In the genomic region with DNA sequence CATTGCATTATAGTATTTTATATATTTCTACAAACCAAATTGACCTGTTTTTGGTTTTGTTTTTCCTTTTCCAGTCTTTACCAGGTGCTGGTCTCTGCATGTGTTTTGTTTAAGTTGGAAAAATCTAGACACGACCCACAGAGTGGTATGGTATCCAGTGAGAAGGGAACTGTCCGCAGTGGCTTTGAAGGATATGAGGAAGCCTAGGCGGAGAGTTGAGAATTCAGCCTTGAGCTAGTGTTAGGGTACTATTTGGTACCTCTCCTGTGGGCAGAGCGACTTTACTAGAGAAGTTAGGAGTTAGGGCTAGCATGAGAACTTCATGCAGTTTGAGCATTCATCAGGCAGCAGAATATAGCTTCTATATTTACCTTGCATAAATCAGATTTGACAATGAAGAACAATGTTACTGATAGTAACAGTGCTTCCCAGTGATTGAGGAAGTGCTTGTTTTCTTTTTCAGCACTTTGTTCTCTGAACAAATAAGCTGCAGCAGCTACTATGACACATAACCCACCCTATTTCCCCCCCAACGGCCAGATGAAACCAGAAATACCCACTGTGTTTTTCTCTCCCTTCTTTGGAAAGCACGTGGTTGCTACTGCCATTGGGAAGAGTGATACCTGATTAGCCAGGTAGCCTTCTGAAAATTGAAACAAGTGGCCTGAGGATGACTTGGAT, we compare ENCODE assay signal across 14 cellular contexts. TPM values are rescaled to one million over a fixed set of nuclear protein-coding genes. Genes with fewer than 3 reads are reported as not detected.
DNase-seq lines count a peak whose midpoint lies in the region; ATAC-seq lines count a peak whose summit lies in the region.
"Had no signal": no experiment of that assay in that cellular context is flagged by ENCODE, and none has a peak within 500 bp of the region (broad histone marks: within the 10 kb centered on the region; RNA-seq: fewer than 3 reads in every experiment).

No MANE protein-coding gene starts in this region.

- peaks cover 9 to 34% of the 10 kb centered on the region in 2 donors for H3K4me1 ChIP-seq in naive thymus-derived CD4-positive, alpha-beta T cell (ENCODE audit: control insufficient read depth in 2 of 2, insufficient read depth in 2 of 2, low read length in 2 of 2)
- H3K4me1 ChIP-seq: parathyroid adenoma had no signal

- peaks cover 41% of the 10 kb centered on the region for H3K4me1 Mint-ChIP-seq in T-helper 1 cell treated with Interleukin-12 subunit alpha and Interleukin-12 subunit beta and Interleukin-4 antibody, amounts not matched to agents 30 μg/mL and 1 μg/mL, for 36 hours (ENCODE audit: low read depth)
- H3K4me1 Mint-ChIP-seq in activated T-helper 2 cell treated with anti-CD3 and anti-CD28 coated beads, Interferon-gamma antibody, Interleukin-2, Interleukin-4, amounts not matched to agents 10 μg/mL and 5 μg/mL and 100 μg/mL, durations not matched to agents 14 hours and 24 hours and 36 hours (ENCODE audit: low read depth) = peaks cover 35% of the 10 kb centered on the region
- H3K4me1 Mint-ChIP-seq in naive thymus-derived CD4-positive, alpha-beta T cell = peaks cover 9 to 82% (median 64%) of the 10 kb centered on the region in 7 donors

- no peak overlapping the region for H3K27ac ChIP-seq in naive thymus-derived CD4-positive, alpha-beta T cell (ENCODE audit: low read depth, low read length)
- no peak overlapping the region for H3K27ac ChIP-seq in substantia nigra (ENCODE audit: low read depth, low read length, poor library complexity, severe bottlenecking)
- H3K27ac ChIP-seq: dorsolateral prefrontal cortex, gastroesophageal sphincter, GM23248, parathyroid adenoma had no signal

- DNase-seq in T-helper 1 cell = no peak
- DNase-seq in NCI-H1417 (lab: John Stamatoyannopoulos, UW) = peak; percentile 16 to 86 (median 66)
- DNase-seq in activated T-helper 2 cell treated with anti-CD3 and anti-CD28 coated beads, Interferon-gamma antibody, Interleukin-2, Interleukin-4, amounts not matched to agents 10 μg/mL and 5 μg/mL and 100 μg/mL, durations not matched to agents 14 hours and 24 hours and 36 hours (ENCODE audit: low spot score) = no peak
- peak in 5 of 9 donors; percentile 24 to 39 (median 29) for DNase-seq in naive thymus-derived CD4-positive, alpha-beta T cell
- no peak for DNase-seq in amygdala (lab: John Stamatoyannopoulos, UW)
- DNase-seq in NCI-H1048 (lab: John Stamatoyannopoulos, UW) = no peak
- no peak for DNase-seq in substantia nigra (lab: John Stamatoyannopoulos, UW)
- DNase-seq: DMS 273 treated with DMSO at 0.1 percent for 48 hours, dorsolateral prefrontal cortex, NCI-H1436 treated with DMSO at 0.1 percent for 48 hours had no signal

- CTCF ChIA-PET in naive thymus-derived CD4-positive, alpha-beta T cell (lab: Charles Lee) = interaction anchor here (0.6 to 1.9 kb wide), 5 partner anchors 11 to 169 kb away, joined by 3 to 5 read pairs (median 4); a partner anchor contains a TSS

- POLR2A ChIA-PET in naive thymus-derived CD4-positive, alpha-beta T cell (lab: Charles Lee) = interaction anchor here (0.6 to 3.8 kb wide), 8 partner anchors 11 to 234 kb away, joined by 3 to 22 read pairs (median 4); a partner anchor contains a TSS

- peaks cover 0 to 23% (median 0%) of the 10 kb centered on the region in 3 experiments for H3K36me3 ChIP-seq in naive thymus-derived CD4-positive, alpha-beta T cell (ENCODE audit: control insufficient read depth in 2 of 3, insufficient read depth in 3 of 3, low read length in 3 of 3)

- H3K4me3 Mint-ChIP-seq in T-helper 1 cell treated with Interleukin-12 subunit alpha and Interleukin-12 subunit beta and Interleukin-4 antibody, amounts not matched to agents 30 μg/mL and 1 μg/mL, for 36 hours = no peak overlapping the region
- H3K4me3 Mint-ChIP-seq in activated T-helper 2 cell treated with anti-CD3 and anti-CD28 coated beads, Interferon-gamma antibody, Interleukin-2, Interleukin-4, amounts not matched to agents 10 μg/mL and 5 μg/mL and 100 μg/mL, durations not matched to agents 14 hours and 24 hours and 36 hours (ENCODE audit: low read depth) = no peak overlapping the region
- peak overlapping the region; percentile 26 to 67 (median 48) for H3K4me3 Mint-ChIP-seq in naive thymus-derived CD4-positive, alpha-beta T cell

- H3K4me3 ChIP-seq in naive thymus-derived CD4-positive, alpha-beta T cell (ENCODE audit: low read length) = no peak overlapping the region
- H3K4me3 ChIP-seq: dorsolateral prefrontal cortex, gastroesophageal sphincter, GM23248 had no signal

- no peaks in the 10 kb centered on the region for H3K9me3 ChIP-seq in naive thymus-derived CD4-positive, alpha-beta T cell (ENCODE audit: control insufficient read depth in 2 of 3, low read length in 3 of 3)
- H3K9me3 ChIP-seq: gastroesophageal sphincter had no signal

- peaks cover 52% of the 10 kb centered on the region for H3K36me3 Mint-ChIP-seq in T-helper 1 cell treated with Interleukin-12 subunit alpha and Interleukin-12 subunit beta and Interleukin-4 antibody, amounts not matched to agents 30 μg/mL and 1 μg/mL, for 36 hours (ENCODE audit: low read depth)
- peaks cover 70% of the 10 kb centered on the region for H3K36me3 Mint-ChIP-seq in activated T-helper 2 cell treated with anti-CD3 and anti-CD28 coated beads, Interferon-gamma antibody, Interleukin-2, Interleukin-4, amounts not matched to agents 10 μg/mL and 5 μg/mL and 100 μg/mL, durations not matched to agents 14 hours and 24 hours and 36 hours (ENCODE audit: low read depth)
- peaks cover 13 to 39% (median 24%) of the 10 kb centered on the region in 5 donors for H3K36me3 Mint-ChIP-seq in naive thymus-derived CD4-positive, alpha-beta T cell

- ATAC-seq in naive thymus-derived CD4-positive, alpha-beta T cell = peak; percentile 60
- ATAC-seq: gastroesophageal sphincter had no signal

- H3K27ac Mint-ChIP-seq in T-helper 1 cell treated with Interleukin-12 subunit alpha and Interleukin-12 subunit beta and Interleukin-4 antibody, amounts not matched to agents 30 μg/mL and 1 μg/mL, for 36 hours = peak overlapping the region; percentile 6
- H3K27ac Mint-ChIP-seq in activated T-helper 2 cell treated with anti-CD3 and anti-CD28 coated beads, Interferon-gamma antibody, Interleukin-2, Interleukin-4, amounts not matched to agents 10 μg/mL and 5 μg/mL and 100 μg/mL, durations not matched to agents 14 hours and 24 hours and 36 hours = peak overlapping the region; percentile 18
- H3K27ac Mint-ChIP-seq in naive thymus-derived CD4-positive, alpha-beta T cell = peak overlapping the region in 8 of 9 donors; percentile 27 to 86 (median 69)

- H3K27me3 ChIP-seq in naive thymus-derived CD4-positive, alpha-beta T cell (ENCODE audit: control insufficient read depth in 2 of 2, insufficient read depth in 2 of 2, low read length in 2 of 2) = no peaks in the 10 kb centered on the region
- H3K27me3 ChIP-seq: dorsolateral prefrontal cortex, gastroesophageal sphincter had no signal

- no peaks in the 10 kb centered on the region for H3K27me3 Mint-ChIP-seq in T-helper 1 cell treated with Interleukin-12 subunit alpha and Interleukin-12 subunit beta and Interleukin-4 antibody, amounts not matched to agents 30 μg/mL and 1 μg/mL, for 36 hours (ENCODE audit: low read depth)
- no peaks in the 10 kb centered on the region for H3K27me3 Mint-ChIP-seq in activated T-helper 2 cell treated with anti-CD3 and anti-CD28 coated beads, Interferon-gamma antibody, Interleukin-2, Interleukin-4, amounts not matched to agents 10 μg/mL and 5 μg/mL and 100 μg/mL, durations not matched to agents 14 hours and 24 hours and 36 hours (ENCODE audit: low read depth)
- H3K27me3 Mint-ChIP-seq in naive thymus-derived CD4-positive, alpha-beta T cell = no peaks in the 10 kb centered on the region

- intact Hi-C loops in activated T-helper 2 cell treated with anti-CD3 and anti-CD28 coated beads, Interferon-gamma antibody, Interleukin-2, Interleukin-4, amounts not matched to agents 10 μg/mL and 5 μg/mL and 100 μg/mL, durations not matched to agents 14 hours and 24 hours and 36 hours (cut with micrococcal nuclease) = no loop called here
- intact Hi-C loops in naive thymus-derived CD4-positive, alpha-beta T cell (cut with micrococcal nuclease) = loop anchor here in 1 of 2 donors (1.0 to 5.0 kb wide), 3 partner anchors 8 to 170 kb away; no protein-coding TSS in a partner anchor

- no peaks in the 10 kb centered on the region for H3K9me3 Mint-ChIP-seq in T-helper 1 cell treated with Interleukin-12 subunit alpha and Interleukin-12 subunit beta and Interleukin-4 antibody, amounts not matched to agents 30 μg/mL and 1 μg/mL, for 36 hours
- no peaks in the 10 kb centered on the region for H3K9me3 Mint-ChIP-seq in activated T-helper 2 cell treated with anti-CD3 and anti-CD28 coated beads, Interferon-gamma antibody, Interleukin-2, Interleukin-4, amounts not matched to agents 10 μg/mL and 5 μg/mL and 100 μg/mL, durations not matched to agents 14 hours and 24 hours and 36 hours
- peaks cover 0 to 4% (median 0%) of the 10 kb centered on the region in 11 donors for H3K9me3 Mint-ChIP-seq in naive thymus-derived CD4-positive, alpha-beta T cell

RNA-seq across cellular contexts. Expression of a gene that starts 19.0 kb away (rescaled TPM):
- total RNA-seq in activated T-helper 2 cell treated with anti-CD3 and anti-CD28 coated beads, Interferon-gamma antibody, Interleukin-2, Interleukin-4, amounts not matched to agents 10 μg/mL and 5 μg/mL and 100 μg/mL, durations not matched to agents 14 hours and 24 hours and 36 hours = 117 and 120 TPM in 2 replicates
- 10 to 100 TPM; 25.5 to 92.7 (median 87.9) TPM for total RNA-seq in naive thymus-derived CD4-positive, alpha-beta T cell
- polyA plus RNA-seq in naive thymus-derived CD4-positive, alpha-beta T cell = 100 to 1,000 TPM; 183 to 193 TPM

RNA-seq across cellular contexts. Expression of a gene that starts 19.0 kb away (rescaled TPM):
- total RNA-seq in activated T-helper 2 cell treated with anti-CD3 and anti-CD28 coated beads, Interferon-gamma antibody, Interleukin-2, Interleukin-4, amounts not matched to agents 10 μg/mL and 5 μg/mL and 100 μg/mL, durations not matched to agents 14 hours and 24 hours and 36 hours = 41.0 and 41.2 TPM in 2 replicates
- 10 to 100 TPM in 3 of 5 experiments, 1 to 10 TPM in 2; 8.8 to 45.5 (median 34.0) TPM for total RNA-seq in naive thymus-derived CD4-positive, alpha-beta T cell
- 1 to 10 TPM; 1.8 to 2.1 TPM for polyA plus RNA-seq in naive thymus-derived CD4-positive, alpha-beta T cell

Comparison
In these comparisons a context has a peak if more than half of its experiments do, and no peak if none do; other contexts are left out.
1. H3K27ac Mint-ChIP-seq: peak in every context shown above with its lines; median percentile 69 in naive thymus-derived CD4-positive, alpha-beta T cell; 18 in activated T-helper 2 cell treated with anti-CD3 and anti-CD28 coated beads, Interferon-gamma antibody, Interleukin-2, Interleukin-4, amounts not matched to agents 10 μg/mL and 5 μg/mL and 100 μg/mL, durations not matched to agents 14 hours and 24 hours and 36 hours; 6 in T-helper 1 cell treated with Interleukin-12 subunit alpha and Interleukin-12 subunit beta and Interleukin-4 antibody, amounts not matched to agents 30 μg/mL and 1 μg/mL, for 36 hours.
2. H3K4me3 Mint-ChIP-seq: peak in naive thymus-derived CD4-positive, alpha-beta T cell (10 of 10); none in T-helper 1 cell treated with Interleukin-12 subunit alpha and Interleukin-12 subunit beta and Interleukin-4 antibody, amounts not matched to agents 30 μg/mL and 1 μg/mL, for 36 hours (single experiment) and activated T-helper 2 cell treated with anti-CD3 and anti-CD28 coated beads, Interferon-gamma antibody, Interleukin-2, Interleukin-4, amounts not matched to agents 10 μg/mL and 5 μg/mL and 100 μg/mL, durations not matched to agents 14 hours and 24 hours and 36 hours (single experiment).
3. DNase-seq: peak in NCI-H1417 (3 of 3) and naive thymus-derived CD4-positive, alpha-beta T cell (5 of 9); none in T-helper 1 cell (0 of 5), activated T-helper 2 cell treated with anti-CD3 and anti-CD28 coated beads, Interferon-gamma antibody, Interleukin-2, Interleukin-4, amounts not matched to agents 10 μg/mL and 5 μg/mL and 100 μg/mL, durations not matched to agents 14 hours and 24 hours and 36 hours (single experiment), amygdala (0 of 56), NCI-H1048 (single experiment) and substantia nigra (0 of 49).